Comparison of ENCODE assay signal across 14 cellular contexts in the genomic region with DNA sequence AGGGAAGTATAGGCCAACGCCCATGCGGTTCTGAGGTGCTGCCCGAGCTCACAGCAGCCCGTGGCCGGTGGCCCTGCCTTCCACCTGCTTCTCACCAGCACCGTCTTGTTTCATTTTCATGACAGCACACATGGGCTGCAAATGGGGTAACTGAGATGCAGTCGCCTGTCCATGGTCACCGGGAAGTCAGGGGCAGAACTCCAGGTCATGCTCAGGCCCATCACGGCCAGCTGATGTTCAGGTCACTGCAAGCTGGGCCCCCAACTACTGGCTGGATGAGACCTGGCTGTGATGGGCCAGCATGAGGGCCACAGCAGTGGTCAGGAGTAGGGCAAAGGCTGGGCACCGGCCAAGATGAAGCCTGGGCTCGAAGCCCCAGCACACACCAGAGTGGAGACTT. TPM values are rescaled to one million over a fixed set of nuclear protein-coding genes. Genes with fewer than 3 reads are reported as not detected.
DNase-seq lines count a peak whose midpoint lies in the region; ATAC-seq, FAIRE-seq and TF ChIP-seq lines count a peak whose summit lies in the region.
"Not testable (repeated sequence)": the region's sequence is repeated elsewhere in the genome, so short reads cannot be mapped to it uniquely, and the experiment has no call there.
"Had no signal": no experiment of that assay in that cellular context is flagged by ENCODE, and none has a peak within 500 bp of the region (broad histone marks: within the 10 kb centered on the region; RNA-seq: fewer than 3 reads in every experiment).

No MANE protein-coding gene starts in this region.

- H3K4me2 ChIP-seq in HepG2 (ENCODE audit: low read depth, low read length), result not testable (repeated sequence)

- not testable (repeated sequence) for H3K9me3 ChIP-seq in esophagus muscularis mucosa; right cardiac atrium (ENCODE audit: control insufficient read depth, low read length); HepG2 (ENCODE audit: low read length); sigmoid colon

- H3K79me2 ChIP-seq in HepG2 (ENCODE audit: insufficient read depth, low read length), result not testable (repeated sequence)

- not testable (repeated sequence) for TF ChIP-seq POLR2A in esophagus muscularis mucosa (IDR thresholded peaks at IDR 0.05; ENCODE audit: low read depth); HepG2 (IDR thresholded peaks at IDR 0.05; ENCODE audit: insufficient read depth in 1 of 2, low read depth in 2 of 2, low read length in 2 of 2); sigmoid colon (IDR thresholded peaks at IDR 0.05)

- peak; percentile 44 for DNase-seq in CD14-positive monocyte (ENCODE audit: low spot score)
- DNase-seq in activated naive CD8-positive, alpha-beta T cell treated with anti-CD3 and anti-CD28 coated beads, Interleukin-2, amount 50 U/mL, for 24 hours; HepG2 (ENCODE audit: low spot score); stimulated activated naive CD8-positive, alpha-beta T cell treated with anti-CD3 and anti-CD28 coated beads, Interleukin-15, amount 100 ng/mL, for 72 hours: not testable (repeated sequence)
- DNase-seq in esophagus muscularis mucosa (ENCODE audit: extremely low spot score), result peak; percentile 57
- DNase-seq in right cardiac atrium, result peak in 1 of 3 donors; percentile 25
- peak; percentile 40 for DNase-seq in sigmoid colon

- not testable (repeated sequence) for H3K9ac ChIP-seq in HepG2 (ENCODE audit: insufficient read depth, low read depth, low read length)

- not testable (repeated sequence) for H4K20me1 ChIP-seq in HepG2 (ENCODE audit: insufficient read depth, low read length)

- not testable (repeated sequence) for H3K36me3 ChIP-seq in esophagus muscularis mucosa; HepG2 (replicated peaks in 1 of 2; ENCODE audit: control insufficient read depth in 1 of 2, insufficient read depth in 2 of 2, low read length in 2 of 2); sigmoid colon

- FAIRE-seq in HepG2 (lab: Jason Lieb, UNC), result not testable (repeated sequence)

- peak; percentile 26 for ATAC-seq in activated naive CD8-positive, alpha-beta T cell treated with anti-CD3 and anti-CD28 coated beads, Interleukin-2, amount 50 U/mL, for 24 hours
- ATAC-seq in right cardiac atrium, result peak; percentile 3 to 25
- ATAC-seq in HepG2, result peak; percentile 48
- ATAC-seq in stimulated activated naive CD8-positive, alpha-beta T cell treated with anti-CD3 and anti-CD28 coated beads, Interleukin-15, amount 100 ng/mL, for 72 hours, result peak; percentile 15

- H3K27me3 ChIP-seq in esophagus muscularis mucosa; right cardiac atrium (ENCODE audit: control insufficient read depth, insufficient read depth); HepG2 (ENCODE audit: control insufficient read depth in 1 of 2, insufficient read depth in 2 of 2, low read length in 2 of 2); sigmoid colon: not testable (repeated sequence)

- TF ChIP-seq CTCF in CD14-positive monocyte (IDR thresholded peaks at IDR 0.05); esophagus muscularis mucosa (IDR thresholded peaks at IDR 0.05); HepG2 (CRISPR knock-in tag; IDR thresholded peaks at IDR 0.05); sigmoid colon (IDR thresholded peaks at IDR 0.05): not testable (repeated sequence)

- not testable (repeated sequence) for H3K4me3 ChIP-seq in esophagus muscularis mucosa; right cardiac atrium (ENCODE audit: low read length); HepG2 (replicated peaks in 1 of 3; ENCODE audit: insufficient read depth in 1 of 3, low read depth in 2 of 3, low read length in 3 of 3); sigmoid colon

- intact Hi-C loops in CD14-positive monocyte (cut with micrococcal nuclease); esophagus muscularis mucosa (cut with DNase I); right cardiac atrium (cut with DNase I); HepG2 (cut with micrococcal nuclease; ENCODE audit: unreplicated experiment); sigmoid colon (cut with DNase I): not testable (repeated sequence)

- H3K36me3 Mint-ChIP-seq in CD14-positive monocyte; activated naive CD8-positive, alpha-beta T cell treated with anti-CD3 and anti-CD28 coated beads, Interleukin-2, amount 50 U/mL, for 24 hours (ENCODE audit: low read depth): not testable (repeated sequence)

- WGBS in esophagus muscularis mucosa, result 72% methylated on average over 3 of the region's 11 CpGs
- 79% methylated on average over 8 of the region's 11 CpGs for WGBS in right cardiac atrium
- WGBS in HepG2 (ENCODE audit: low lambda C conversion rate), result 23% methylated on average over 4 of the region's 11 CpGs
- WGBS in sigmoid colon, 2 donors, result 82 to 84% methylated on average over 8 to 9 of the region's 11 CpGs

- H3K27ac ChIP-seq in esophagus muscularis mucosa (replicated peaks in 1 of 4); right cardiac atrium (ENCODE audit: low read length); HepG2 (ENCODE audit: extremely low read length, insufficient read depth, low read length); sigmoid colon: not testable (repeated sequence)

- H2AFZ ChIP-seq in HepG2 (ENCODE audit: low read length), result not testable (repeated sequence)

- in situ Hi-C loops in HepG2 (cut with HindIII; ENCODE audit: extremely low pct_ligation_motif_present, low pct_unique_long_range_greater_than_20kb), result not testable (repeated sequence)

- CTCF ChIA-PET in HepG2 (lab: Yijun Ruan, JAX; ENCODE audit: low intra/inter-chr PET ratio, low total read pairs), result not testable (repeated sequence)

- not testable (repeated sequence) for H3K27ac Mint-ChIP-seq in CD14-positive monocyte; activated naive CD8-positive, alpha-beta T cell treated with anti-CD3 and anti-CD28 coated beads, Interleukin-2, amount 50 U/mL, for 24 hours; stimulated activated naive CD8-positive, alpha-beta T cell treated with anti-CD3 and anti-CD28 coated beads, Interleukin-15, amount 100 ng/mL, for 72 hours

- H3K27me3 Mint-ChIP-seq in CD14-positive monocyte (ENCODE audit: low read depth in 3 of 3); activated naive CD8-positive, alpha-beta T cell treated with anti-CD3 and anti-CD28 coated beads, Interleukin-2, amount 50 U/mL, for 24 hours; stimulated activated naive CD8-positive, alpha-beta T cell treated with anti-CD3 and anti-CD28 coated beads, Interleukin-15, amount 100 ng/mL, for 72 hours: not testable (repeated sequence)

- not testable (repeated sequence) for H3K4me1 Mint-ChIP-seq in CD14-positive monocyte; activated naive CD8-positive, alpha-beta T cell treated with anti-CD3 and anti-CD28 coated beads, Interleukin-2, amount 50 U/mL, for 24 hours; stimulated activated naive CD8-positive, alpha-beta T cell treated with anti-CD3 and anti-CD28 coated beads, Interleukin-15, amount 100 ng/mL, for 72 hours

- not testable (repeated sequence) for H3K4me3 Mint-ChIP-seq in CD14-positive monocyte; activated naive CD8-positive, alpha-beta T cell treated with anti-CD3 and anti-CD28 coated beads, Interleukin-2, amount 50 U/mL, for 24 hours; stimulated activated naive CD8-positive, alpha-beta T cell treated with anti-CD3 and anti-CD28 coated beads, Interleukin-15, amount 100 ng/mL, for 72 hours

- POLR2A ChIA-PET in HepG2 (lab: Yijun Ruan, JAX), result not testable (repeated sequence)

- not testable (repeated sequence) for H3K4me1 ChIP-seq in esophagus muscularis mucosa; right cardiac atrium (ENCODE audit: control insufficient read depth, insufficient read depth, low read length); HepG2 (ENCODE audit: insufficient read depth, low read length); sigmoid colon

- not testable (repeated sequence) for TF ChIP-seq RAD21 in HepG2 (CRISPR knock-in tag; IDR thresholded peaks at IDR 0.05)

- TF ChIP-seq EP300 in esophagus muscularis mucosa (IDR thresholded peaks at IDR 0.05); HepG2 (IDR thresholded peaks at IDR 0.05; ENCODE audit: low read depth in 2 of 2, low read length in 2 of 2); HepG2 (CRISPR knock-in tag; IDR thresholded peaks at IDR 0.05; ENCODE audit: borderline replicate concordance); sigmoid colon (IDR thresholded peaks at IDR 0.05): not testable (repeated sequence)

- BruUV-seq in HepG2 (replicated peaks; lab: Mats Ljungman, UMichigan), result not testable (repeated sequence)

- H3K9me3 Mint-ChIP-seq in CD14-positive monocyte, result peaks cover 4 to 17% (median 6%) of the 10 kb centered on the region in 7 donors
- not testable (repeated sequence) for H3K9me3 Mint-ChIP-seq in activated naive CD8-positive, alpha-beta T cell treated with anti-CD3 and anti-CD28 coated beads, Interleukin-2, amount 50 U/mL, for 24 hours; stimulated activated naive CD8-positive, alpha-beta T cell treated with anti-CD3 and anti-CD28 coated beads, Interleukin-15, amount 100 ng/mL, for 72 hours

RNA-seq across cellular contexts. Expression of a gene that starts 51.9 kb away (rescaled TPM):
- polyA plus RNA-seq in CD14-positive monocyte, result not detected
- not detected for total RNA-seq in esophagus muscularis mucosa
- not detected for total RNA-seq in right cardiac atrium
- not detected for polyA plus RNA-seq in right cardiac atrium
- not detected in 2 replicates for total RNA-seq in HepG2 (2016; rRNA removed; fragmentation: Illumina TruSeq; extraction: Trizol)
- not detected in 2 replicates for total RNA-seq in HepG2 (2016; cell fraction: cytosol; rRNA removed; fragmentation: Illumina TruSeq; extraction: Trizol; ENCODE audit: low read depth)
- total RNA-seq in HepG2 (2016; cell fraction: insoluble cytoplasmic fraction; rRNA removed; fragmentation: Illumina TruSeq; extraction: Trizol), result not detected in 2 replicates
- total RNA-seq in HepG2 (2016; cell fraction: membrane; rRNA removed; fragmentation: Illumina TruSeq; extraction: Trizol), result not detected in 2 replicates
- not detected in 2 replicates for total RNA-seq in HepG2 (2016; cell fraction: nucleus; rRNA removed; fragmentation: Illumina TruSeq; extraction: Trizol)
- polyA plus RNA-seq in HepG2 (2011; rRNA removed), result not detected in 2 replicates
- not detected in 2 replicates for polyA plus RNA-seq in HepG2 (2011; cell fraction: cytosol; rRNA removed)
- polyA plus RNA-seq in HepG2 (2011; cell fraction: nucleus; rRNA removed), result not detected in 2 replicates
- polyA plus RNA-seq in HepG2 (2012), result not detected in 2 replicates
- not detected in 2 replicates for polyA plus RNA-seq in HepG2 (2016; cell fraction: cytosol; fragmentation: Illumina TruSeq; extraction: Trizol; ENCODE audit: low read depth)
- not detected in 2 replicates for polyA plus RNA-seq in HepG2 (2016; cell fraction: insoluble cytoplasmic fraction; fragmentation: Illumina TruSeq; extraction: Trizol; ENCODE audit: low read depth)
- not detected in 2 replicates for polyA plus RNA-seq in HepG2 (2016; cell fraction: membrane; fragmentation: Illumina TruSeq; extraction: Trizol; ENCODE audit: low read depth)
- polyA plus RNA-seq in HepG2 (2016; cell fraction: nucleus; fragmentation: Illumina TruSeq; extraction: Trizol; ENCODE audit: insufficient read depth, low read depth), result not detected in 2 replicates
- not detected in 2 replicates for polyA minus RNA-seq in HepG2 (2011; rRNA and poly(A)+ RNA removed; ENCODE audit: low replicate concordance)
- polyA minus RNA-seq in HepG2 (2011; cell fraction: cytosol; rRNA and poly(A)+ RNA removed), result not detected in 2 replicates
- polyA minus RNA-seq in HepG2 (2011; cell fraction: nucleus; rRNA and poly(A)+ RNA removed), result not detected in 2 replicates
- total RNA-seq in sigmoid colon, result under 1 TPM in 1 of 4 donors, not detected in 3; 0.33 TPM
- polyA plus RNA-seq in sigmoid colon, result under 1 TPM in 2 of 3 donors, not detected in 1; 0.03 to 0.60 TPM
- total RNA-seq: B cell; CD4-positive, alpha-beta T cell; CD8-positive, alpha-beta memory T cell; GM23248; H1; H7 had no signal
- polyA plus RNA-seq: AG04450; CD8-positive, alpha-beta memory T cell; GM23248; H1 had no signal
